1 cellular context compared by ENCODE assay signal in genomic region chr5:143405063-143405746, GRCh38.
A peak's percentile ranks its signal among the peaks of the same experiment; 100 is the strongest.
TF ChIP-seq lines count a peak whose summit lies in the region.

No MANE protein-coding gene starts in this region.

TF ChIP-seq in HepG2, 621 proteins besides CTCF, POLR2A, EP300 and RAD21 (continued from another document and continues in another):
- TF ChIP-seq ZNF329 (CRISPR knock-in tag; IDR thresholded peaks at IDR 0.05; ENCODE audit: low read depth): no peak
- TF ChIP-seq ZNF24 (IDR thresholded peaks at IDR 0.05): no peak
- TF ChIP-seq, protein P1, sequence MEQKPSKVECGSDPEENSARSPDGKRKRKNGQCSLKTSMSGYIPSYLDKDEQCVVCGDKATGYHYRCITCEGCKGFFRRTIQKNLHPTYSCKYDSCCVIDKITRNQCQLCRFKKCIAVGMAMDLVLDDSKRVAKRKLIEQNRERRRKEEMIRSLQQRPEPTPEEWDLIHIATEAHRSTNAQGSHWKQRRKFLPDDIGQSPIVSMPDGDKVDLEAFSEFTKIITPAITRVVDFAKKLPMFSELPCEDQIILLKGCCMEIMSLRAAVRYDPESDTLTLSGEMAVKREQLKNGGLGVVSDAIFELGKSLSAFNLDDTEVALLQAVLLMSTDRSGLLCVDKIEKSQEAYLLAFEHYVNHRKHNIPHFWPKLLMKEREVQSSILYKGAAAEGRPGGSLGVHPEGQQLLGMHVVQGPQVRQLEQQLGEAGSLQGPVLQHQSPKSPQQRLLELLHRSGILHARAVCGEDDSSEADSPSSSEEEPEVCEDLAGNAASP (CRISPR knock-in tag; IDR thresholded peaks at IDR 0.05; ENCODE audit: borderline replicate concordance): peak; percentile 59
- TF ChIP-seq ZFYVE20 (CRISPR knock-in tag; IDR thresholded peaks at IDR 0.05; ENCODE audit: borderline replicate concordance, low read depth): peak; percentile 23; the same call in 1 of the 2 replicates
- no peak for TF ChIP-seq CSRNP2 (CRISPR knock-in tag; conservative IDR thresholded peaks at IDR 0.05; ENCODE audit: low read depth)
- TF ChIP-seq DR1 (CRISPR knock-in tag; IDR thresholded peaks at IDR 0.05): no peak
- no peak for TF ChIP-seq FOXJ3 (CRISPR knock-in tag; IDR thresholded peaks at IDR 0.05; ENCODE audit: borderline replicate concordance)
- no peak for TF ChIP-seq RFXAP (CRISPR knock-in tag; IDR thresholded peaks at IDR 0.05; ENCODE audit: borderline replicate concordance)
- TF ChIP-seq ZKSCAN8 (CRISPR knock-in tag; IDR thresholded peaks at IDR 0.05; ENCODE audit: borderline replicate concordance): no peak
- TF ChIP-seq GLMP (CRISPR knock-in tag; IDR thresholded peaks at IDR 0.05; ENCODE audit: borderline replicate concordance): no peak
- TF ChIP-seq, protein P2, sequence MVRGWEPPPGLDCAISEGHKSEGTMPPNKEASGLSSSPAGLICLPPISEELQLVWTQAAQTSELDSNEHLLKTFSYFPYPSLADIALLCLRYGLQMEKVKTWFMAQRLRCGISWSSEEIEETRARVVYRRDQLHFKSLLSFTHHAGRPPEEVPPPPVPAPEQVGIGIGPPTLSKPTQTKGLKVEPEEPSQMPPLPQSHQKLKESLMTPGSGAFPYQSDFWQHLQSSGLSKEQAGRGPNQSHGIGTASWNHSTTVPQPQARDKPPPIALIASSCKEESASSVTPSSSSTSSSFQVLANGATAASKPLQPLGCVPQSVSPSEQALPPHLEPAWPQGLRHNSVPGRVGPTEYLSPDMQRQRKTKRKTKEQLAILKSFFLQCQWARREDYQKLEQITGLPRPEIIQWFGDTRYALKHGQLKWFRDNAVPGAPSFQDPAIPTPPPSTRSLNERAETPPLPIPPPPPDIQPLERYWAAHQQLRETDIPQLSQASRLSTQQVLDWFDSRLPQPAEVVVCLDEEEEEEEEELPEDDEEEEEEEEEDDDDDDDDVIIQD (CRISPR knock-in tag; IDR thresholded peaks at IDR 0.05; ENCODE audit: low read depth): no peak
- peak; percentile 86 for TF ChIP-seq ZNF407 (CRISPR knock-in tag; IDR thresholded peaks at IDR 0.05; ENCODE audit: not compliant biosample characterization)
- TF ChIP-seq CBX1 (IDR thresholded peaks at IDR 0.05; ENCODE audit: low read depth): peak; percentile 42
- TF ChIP-seq PAF1 (CRISPR knock-in tag; IDR thresholded peaks at IDR 0.05): no peak
- TF ChIP-seq ZNF264 (CRISPR knock-in tag; IDR thresholded peaks at IDR 0.05): peak; percentile 74
- TF ChIP-seq CENPT (CRISPR knock-in tag; IDR thresholded peaks at IDR 0.05; ENCODE audit: low read depth): no peak
- TF ChIP-seq ZNF101 (CRISPR knock-in tag; IDR thresholded peaks at IDR 0.05; ENCODE audit: borderline replicate concordance, low read depth): no peak
- TF ChIP-seq CEBPG (CRISPR knock-in tag; IDR thresholded peaks at IDR 0.05): no peak
- TF ChIP-seq, protein P3, sequence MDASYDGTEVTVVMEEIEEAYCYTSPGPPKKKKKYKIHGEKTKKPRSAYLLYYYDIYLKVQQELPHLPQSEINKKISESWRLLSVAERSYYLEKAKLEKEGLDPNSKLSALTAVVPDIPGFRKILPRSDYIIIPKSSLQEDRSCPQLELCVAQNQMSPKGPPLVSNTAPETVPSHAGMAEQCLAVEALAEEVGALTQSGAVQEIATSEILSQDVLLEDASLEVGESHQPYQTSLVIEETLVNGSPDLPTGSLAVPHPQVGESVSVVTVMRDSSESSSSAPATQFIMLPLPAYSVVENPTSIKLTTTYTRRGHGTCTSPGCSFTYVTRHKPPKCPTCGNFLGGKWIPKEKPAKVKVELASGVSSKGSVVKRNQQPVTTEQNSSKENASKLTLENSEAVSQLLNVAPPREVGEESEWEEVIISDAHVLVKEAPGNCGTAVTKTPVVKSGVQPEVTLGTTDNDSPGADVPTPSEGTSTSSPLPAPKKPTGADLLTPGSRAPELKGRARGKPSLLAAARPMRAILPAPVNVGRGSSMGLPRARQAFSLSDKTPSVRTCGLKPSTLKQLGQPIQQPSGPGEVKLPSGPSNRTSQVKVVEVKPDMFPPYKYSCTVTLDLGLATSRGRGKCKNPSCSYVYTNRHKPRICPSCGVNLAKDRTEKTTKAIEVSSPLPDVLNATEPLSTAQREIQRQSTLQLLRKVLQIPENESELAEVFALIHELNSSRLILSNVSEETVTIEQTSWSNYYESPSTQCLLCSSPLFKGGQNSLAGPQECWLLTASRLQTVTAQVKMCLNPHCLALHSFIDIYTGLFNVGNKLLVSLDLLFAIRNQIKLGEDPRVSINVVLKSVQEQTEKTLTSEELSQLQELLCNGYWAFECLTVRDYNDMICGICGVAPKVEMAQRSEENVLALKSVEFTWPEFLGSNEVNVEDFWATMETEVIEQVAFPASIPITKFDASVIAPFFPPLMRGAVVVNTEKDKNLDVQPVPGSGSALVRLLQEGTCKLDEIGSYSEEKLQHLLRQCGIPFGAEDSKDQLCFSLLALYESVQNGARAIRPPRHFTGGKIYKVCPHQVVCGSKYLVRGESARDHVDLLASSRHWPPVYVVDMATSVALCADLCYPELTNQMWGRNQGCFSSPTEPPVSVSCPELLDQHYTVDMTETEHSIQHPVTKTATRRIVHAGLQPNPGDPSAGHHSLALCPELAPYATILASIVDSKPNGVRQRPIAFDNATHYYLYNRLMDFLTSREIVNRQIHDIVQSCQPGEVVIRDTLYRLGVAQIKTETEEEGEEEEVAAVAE (CRISPR knock-in tag; IDR thresholded peaks at IDR 0.05; ENCODE audit: borderline replicate concordance): peak; percentile 35; the same call in 1 of the 2 replicates
- TF ChIP-seq HHEX (CRISPR knock-in tag; IDR thresholded peaks at IDR 0.05): peak; percentile 19; the same call in 1 of the 2 replicates
- TF ChIP-seq ZBTB40 (IDR thresholded peaks at IDR 0.05): no peak
- TF ChIP-seq ZBTB40 (CRISPR knock-in tag; IDR thresholded peaks at IDR 0.05): peak; percentile 55; the same call in 1 of the 2 replicates
